ENCODE assay signal across 8 cellular contexts in genomic region chr13:108155185-108156106, GRCh38. TPM values are rescaled to one million over a fixed set of nuclear protein-coding genes. Genes with fewer than 3 reads are reported as not detected.
A peak's percentile ranks its signal among the peaks of the same experiment; 100 is the strongest.
DNase-seq lines count a peak whose midpoint lies in the region; ATAC-seq, FAIRE-seq and TF ChIP-seq lines count a peak whose summit lies in the region.

No MANE protein-coding gene starts in this region.

- H3K9me3 ChIP-seq in CD4-positive, alpha-beta T cell (ENCODE audit: control insufficient read depth, low read length) = no peaks in the 10 kb centered on the region
- H3K9me3 ChIP-seq in GM12878 (replicated peaks; ENCODE audit: control insufficient read depth, insufficient read depth, low read length) = no peaks in the 10 kb centered on the region

- no peaks in the 10 kb centered on the region for H3K27me3 ChIP-seq in CD4-positive, alpha-beta T cell (ENCODE audit: control insufficient read depth, insufficient read depth, low read length)
- no peaks in the 10 kb centered on the region for H3K27me3 ChIP-seq in GM12878 (replicated peaks in 1 of 2; ENCODE audit: control insufficient read depth in 2 of 2, insufficient read depth in 2 of 2, low read length in 1 of 2)

- peak; percentile 98 for TF ChIP-seq CTCF in CD4-positive, alpha-beta T cell (IDR thresholded peaks at IDR 0.05)
- TF ChIP-seq CTCF in GM12878 (IDR thresholded peaks at IDR 0.05 in 2 of 3, conservative IDR thresholded peaks at IDR 0.05 in 1 of 3; ENCODE audit: control insufficient read depth in 2 of 3, extremely low read depth in 1 of 3, insufficient read depth in 1 of 3, low read depth in 3 of 3, low read length in 3 of 3) = peak; percentile 71 to 76 (median 73)

- RAD21 ChIA-PET in GM12878 (lab: Charles Lee; ENCODE audit: unreplicated experiment) = interaction anchor here (1.0 to 1.3 kb wide), 4 partner anchors 101 to 952 kb away, joined by 3 to 4 read pairs (median 4); no protein-coding TSS in a partner anchor

- H3K4me2 ChIP-seq in GM12878 (ENCODE audit: control insufficient read depth, insufficient read depth) = no peak overlapping the region

- 37% methylated on average over 16 of the region's 16 CpGs for WGBS in GM12878 (ENCODE audit: insufficient coverage, insufficient replicate concordance, low lambda C conversion rate, missing lambda C conversion rate)

- no peaks in the 10 kb centered on the region for H3K4me1 Mint-ChIP-seq in CD4-positive, alpha-beta T cell (ENCODE audit: low read depth)

- H3K27ac ChIP-seq in CD4-positive, alpha-beta T cell (ENCODE audit: low read depth, low read length) = no peak overlapping the region
- no peak overlapping the region for H3K27ac ChIP-seq in GM12878 (ENCODE audit: control insufficient read depth, insufficient read depth)

- POLR2A ChIA-PET in CD4-positive, alpha-beta T cell (lab: Charles Lee) = no interaction called here
- POLR2A ChIA-PET in GM12878 (lab: Charles Lee) = no interaction called here

- in situ Hi-C loops in GM12878 (cut with MboI) = loop anchor here (5.0 kb wide), 1 partner anchor 948 kb away; no protein-coding TSS in a partner anchor

- H3K4me3 Mint-ChIP-seq in CD4-positive, alpha-beta T cell = no peak overlapping the region

- H3K9ac ChIP-seq in GM12878 (ENCODE audit: control insufficient read depth, insufficient read depth, low read length) = no peak overlapping the region

- no peak for TF ChIP-seq EP300 in GM12878 (IDR thresholded peaks at IDR 0.05; ENCODE audit: borderline replicate concordance in 1 of 2, control insufficient read depth in 1 of 2, low read depth in 2 of 2, low read length in 2 of 2)

- no TSS peak for BruUV-seq in GM12878 (replicated peaks; lab: Mats Ljungman, UMichigan)

- H3K79me2 ChIP-seq in GM12878 (ENCODE audit: control insufficient read depth, insufficient read depth, low read length) = no peaks in the 10 kb centered on the region

- peaks cover 32% of the 10 kb centered on the region for H3K27me3 Mint-ChIP-seq in CD4-positive, alpha-beta T cell

- ATAC-seq in CD4-positive, alpha-beta T cell (ENCODE audit: poor library complexity) = peak; percentile 48
- ATAC-seq in GM21367 (IDR thresholded peaks at IDR 0.05; ENCODE audit: unreplicated experiment) = peak; percentile 52
- ATAC-seq in GM12878 = peak; percentile 54

- DNase-seq in CD4-positive, alpha-beta T cell = peak; percentile 16 to 56 (median 40)
- peak; percentile 12 for DNase-seq in MV-4-11 (lab: John Stamatoyannopoulos, UW)
- DNase-seq in T-helper 2 cell = peak in 4 of 5 experiments; percentile 20 to 43 (median 32)
- DNase-seq in GM12878 (ENCODE audit: low read depth, low spot score) = no peak
- DNase-seq in inferior parietal cortex (ENCODE audit: extremely low spot score) = peak; percentile 79
- peak; percentile 67 for DNase-seq in stimulated activated CD4-positive, alpha-beta T cell treated with anti-CD3 and anti-CD28 coated beads, Interleukin-15, amount 100 ng/mL, for 24 hours
- DNase-seq in GOT3 (lab: John Stamatoyannopoulos, UW) = no peak

- H3K36me3 ChIP-seq in GM12878 (ENCODE audit: control insufficient read depth in 2 of 2, insufficient read depth in 2 of 2, low read length in 1 of 2) = no peaks in the 10 kb centered on the region

- no peaks in the 10 kb centered on the region for H3K36me3 Mint-ChIP-seq in CD4-positive, alpha-beta T cell (ENCODE audit: low read depth)

- no peak overlapping the region for H2AFZ ChIP-seq in GM12878 (ENCODE audit: control insufficient read depth, low read depth, low read length)

- intact Hi-C loops in CD4-positive, alpha-beta T cell (cut with DNase I, micrococcal nuclease) = loop anchor here (1.0 to 10.0 kb wide), 3 partner anchors 781 to 950 kb away; no protein-coding TSS in a partner anchor
- intact Hi-C loops in GM12878 (cut with micrococcal nuclease; ENCODE audit: unreplicated experiment) = loop anchor here (1.0 kb wide), 2 partner anchors 944 to 950 kb away; no protein-coding TSS in a partner anchor

- no peak overlapping the region for H3K27ac Mint-ChIP-seq in CD4-positive, alpha-beta T cell

- SMC1A ChIA-PET in GM12878 (lab: Charles Lee; ENCODE audit: uncharacterized antibody, unreplicated experiment) = interaction anchor here (0.8 to 1.5 kb wide), 10 partner anchors 9 to 944 kb away, joined by 3 to 6 read pairs (median 4); no protein-coding TSS in a partner anchor

- H3K4me3 ChIP-seq in GM12878 = no peak overlapping the region

- H3K9me3 Mint-ChIP-seq in CD4-positive, alpha-beta T cell = no peaks in the 10 kb centered on the region

- peak; percentile 71 for TF ChIP-seq RAD21 in GM12878 (IDR thresholded peaks at IDR 0.05; ENCODE audit: insufficient read depth, low read depth, low read length)

- no peak for TF ChIP-seq POLR2A in GM12878 (IDR thresholded peaks at IDR 0.05; ENCODE audit: low read depth, low read length)

- peak; percentile 77 for FAIRE-seq in GM12878 (lab: Jason Lieb, UNC)

- H3K4me1 ChIP-seq in GM12878 (ENCODE audit: control insufficient read depth, insufficient read depth, low read length) = no peaks in the 10 kb centered on the region

- CTCF ChIA-PET in CD4-positive, alpha-beta T cell (lab: Charles Lee) = interaction anchor here (0.8 to 1.3 kb wide), 4 partner anchors 9 to 87 kb away, joined by 3 to 4 read pairs (median 4); no protein-coding TSS in a partner anchor
- CTCF ChIA-PET in GM12878 (lab: Yijun Ruan, JAX) = interaction anchor here (0.6 to 2.9 kb wide), 40 partner anchors 9 to 1584 kb away, joined by 3 to 18 read pairs (median 4); no protein-coding TSS in a partner anchor

- H4K20me1 ChIP-seq in GM12878 (ENCODE audit: control insufficient read depth, insufficient read depth) = no peaks in the 10 kb centered on the region

TF ChIP-seq in GM12878, 131 proteins besides CTCF, POLR2A, EP300 and RAD21:
- TF ChIP-seq ZNF384 (IDR thresholded peaks at IDR 0.05; ENCODE audit: borderline replicate concordance, low read depth, low read length) = peak; percentile 60; the same call in 1 of the 2 replicates
- peak; percentile 69; the same call in 1 of the 2 replicates for TF ChIP-seq SMC3 (IDR thresholded peaks at IDR 0.05; ENCODE audit: borderline replicate concordance, low read length)
- no peak for TF ChIP-seq SP1 (IDR thresholded peaks at IDR 0.05; ENCODE audit: low read depth, low read length)

RNA-seq across cellular contexts. Expression of gene LIG4, which starts 59.9 kb away (rescaled TPM):
- total RNA-seq in CD4-positive, alpha-beta T cell = 1 to 10 TPM; 1.5 to 1.6 TPM
- total RNA-seq in GM12878 (2013; cell fraction: nucleolus; rRNA removed) = 18.6 and 19.1 TPM in 2 replicates
- total RNA-seq in GM12878 (2014; rRNA removed) (7.8 and 10.2 TPM in 2 replicates), GM12878 (2014; rRNA removed; fragmentation: Illumina TruSeq; extraction: Trizol) (12.6 and 12.9 TPM in 2 replicates), GM12878 (2021) (7.7 and 8.3 TPM in 2 replicates)
- 3.1 TPM for polyA plus RNA-seq in GM12878 (2011; ENCODE audit: low read depth)
- polyA plus RNA-seq in GM12878 (2011; rRNA removed) (11.0 and 16.6 TPM in 2 replicates), GM12878 (2014; fragmentation: Illumina TruSeq; extraction: Trizol) (15.0 and 20.5 TPM in 2 replicates), GM12878 (2014; fragmentation: Nextera tagmentation; extraction: Ambion mirVana) (1 to 10 TPM; 2.3 to 5.1 TPM), GM12878 (2014; rRNA removed) (8.4 and 8.6 TPM in 2 replicates), GM12878 (2016; fragmentation: Nextera tagmentation; extraction: Ambion mirVana) (1 to 10 TPM; 8.4 to 9.2 TPM)
- 2.8 and 3.5 TPM in 2 replicates for polyA plus RNA-seq in GM12878 (2011; cell fraction: cytosol; rRNA removed)
- 10.3 and 12.2 TPM in 2 replicates for polyA plus RNA-seq in GM12878 (2011; cell fraction: nucleus; rRNA removed)
- 4.3 and 6.0 TPM in 2 replicates for polyA plus RNA-seq in GM12878 (2012)
- polyA minus RNA-seq in GM12878 (2011; rRNA and poly(A)+ RNA removed) = 2.5 and 4.4 TPM in 2 replicates
- 2.5 and 3.1 TPM in 2 replicates for polyA minus RNA-seq in GM12878 (2011; cell fraction: cytosol; rRNA and poly(A)+ RNA removed)
- polyA minus RNA-seq in GM12878 (2011; cell fraction: nucleus; rRNA and poly(A)+ RNA removed) = 2.3 and 3.2 TPM in 2 replicates

Comparison
In these comparisons a context has a peak if more than half of its experiments do, and no peak if none do; other contexts are left out.
1. DNase-seq: peak in CD4-positive, alpha-beta T cell (10 of 10), MV-4-11 (single experiment), T-helper 2 cell (4 of 5), inferior parietal cortex (single experiment) and stimulated activated CD4-positive, alpha-beta T cell treated with anti-CD3 and anti-CD28 coated beads, Interleukin-15, amount 100 ng/mL, for 24 hours (single experiment); none in GM12878 (single experiment) and GOT3 (single experiment).
2. Peak in every context shown above with its lines, with median percentiles within 50 percentile points of each other: ATAC-seq.